Comparison of ENCODE assay signal across 17 cellular contexts in the genomic region with DNA sequence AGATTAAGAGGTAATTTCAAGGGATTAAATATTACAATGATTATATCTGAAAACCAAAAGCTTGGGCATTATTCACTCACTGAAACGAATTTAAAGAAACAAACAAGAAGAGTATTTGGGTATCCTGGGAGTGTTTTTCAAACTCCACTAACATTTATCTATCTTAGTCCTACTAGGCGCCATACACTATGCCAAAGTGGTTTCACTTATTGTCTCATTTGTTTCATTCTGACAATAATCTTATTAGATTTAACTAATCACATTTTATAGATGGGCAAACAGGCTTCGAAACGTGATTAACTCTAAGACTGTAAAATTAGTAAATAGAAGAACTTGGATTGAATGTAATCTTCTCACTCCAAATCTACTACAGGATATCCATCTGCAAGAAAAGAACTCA. TPM values are rescaled to one million over a fixed set of nuclear protein-coding genes. Genes with fewer than 3 reads are reported as not detected.
A peak's percentile ranks its signal among the peaks of the same experiment; 100 is the strongest.
DNase-seq lines count a peak whose midpoint lies in the region; ATAC-seq and TF ChIP-seq lines count a peak whose summit lies in the region.
"Had no signal": no experiment of that assay in that cellular context is flagged by ENCODE, and none has a peak within 500 bp of the region (broad histone marks: within the 10 kb centered on the region; RNA-seq: fewer than 3 reads in every experiment).

No MANE protein-coding gene starts in this region.

- CTCF ChIA-PET in CD8-positive, alpha-beta memory T cell (lab: Charles Lee): no interaction called here
- CTCF ChIA-PET in activated CD4-positive, alpha-beta memory T cell treated with anti-CD3 and anti-CD28 coated beads, Interleukin-2, amount 10 ng/mL, durations not matched to agents 7 days and 5 days (lab: Charles Lee): interaction anchor here (1.7 kb wide), 1 partner anchor 452 kb away, joined by 3 read pairs; no protein-coding TSS in a partner anchor

- H3K27me3 ChIP-seq in CD4-positive, CD25-positive, alpha-beta regulatory T cell (ENCODE audit: control insufficient read depth, insufficient read depth, low read length): no peaks in the 10 kb centered on the region
- no peaks in the 10 kb centered on the region for H3K27me3 ChIP-seq in CD8-positive, alpha-beta memory T cell (ENCODE audit: insufficient read depth, low read length, poor library complexity, severe bottlenecking)

- peak overlapping the region; percentile 9 to 77 (median 56) for H3K4me3 Mint-ChIP-seq in CD4-positive, CD25-positive, alpha-beta regulatory T cell
- H3K4me3 Mint-ChIP-seq in CD8-positive, alpha-beta memory T cell: peak overlapping the region in 3 of 7 donors; percentile 17 to 52 (median 28)
- H3K4me3 Mint-ChIP-seq in activated CD4-positive, alpha-beta memory T cell treated with anti-CD3 and anti-CD28 coated beads, Interleukin-2, amount 10 ng/mL, durations not matched to agents 7 days and 5 days: peak overlapping the region; percentile 5
- peak overlapping the region in 1 of 5 donors; percentile 42 for H3K4me3 Mint-ChIP-seq in immature natural killer cell
- H3K4me3 Mint-ChIP-seq: HFFc6 had no signal

- no peak for DNase-seq in CD4-positive, CD25-positive, alpha-beta regulatory T cell
- DNase-seq in CD8-positive, alpha-beta memory T cell: no peak
- DNase-seq in activated CD4-positive, alpha-beta memory T cell treated with anti-CD3 and anti-CD28 coated beads, Interleukin-2, amount 10 ng/mL, durations not matched to agents 7 days and 5 days: no peak
- DNase-seq in immature natural killer cell: no peak
- no peak for DNase-seq in head of caudate nucleus
- DNase-seq in GM13976 (ENCODE audit: low spot score): no peak
- no peak for DNase-seq in islet precursor cell
- DNase-seq: amygdala; DMS79 treated with DMSO at 0.1 percent for 48 hours; foreskin melanocyte; HFFc6; IMR-90; PC-9; stimulated activated CD4-positive, alpha-beta T cell treated with anti-CD3 and anti-CD28 coated beads, Interleukin-12 subunit alpha, Interleukin-12 subunit beta, amount 100 ng/mL, for 4 hours; stimulated activated naive CD4-positive, alpha-beta T cell treated with Interleukin-2 at 50 U/mL for 16 hours had no signal

- in situ Hi-C loops in GM13976 (cut with MboI; ENCODE audit: low sequenced_read_pairs, unreplicated experiment): no loop called here

- POLR2A ChIA-PET in CD8-positive, alpha-beta memory T cell (lab: Charles Lee): no interaction called here
- POLR2A ChIA-PET in activated CD4-positive, alpha-beta memory T cell treated with anti-CD3 and anti-CD28 coated beads, Interleukin-2, amount 10 ng/mL, durations not matched to agents 7 days and 5 days (lab: Charles Lee): interaction anchor here (1.6 kb wide), 1 partner anchor 29 kb away, joined by 5 read pairs; no protein-coding TSS in a partner anchor

- no peaks in the 10 kb centered on the region for H3K36me3 ChIP-seq in CD4-positive, CD25-positive, alpha-beta regulatory T cell (ENCODE audit: control insufficient read depth, insufficient read depth, low read length)
- peaks cover 3% of the 10 kb centered on the region for H3K36me3 ChIP-seq in CD8-positive, alpha-beta memory T cell (ENCODE audit: insufficient read depth, low read length)

- peak overlapping the region; percentile 87 to 99 (median 92) for H3K27ac Mint-ChIP-seq in CD4-positive, CD25-positive, alpha-beta regulatory T cell
- peak overlapping the region; percentile 11 to 97 (median 89) for H3K27ac Mint-ChIP-seq in CD8-positive, alpha-beta memory T cell
- H3K27ac Mint-ChIP-seq in activated CD4-positive, alpha-beta memory T cell treated with anti-CD3 and anti-CD28 coated beads, Interleukin-2, amount 10 ng/mL, durations not matched to agents 7 days and 5 days: peak overlapping the region; percentile 97
- peak overlapping the region; percentile 56 to 92 (median 81) for H3K27ac Mint-ChIP-seq in immature natural killer cell
- H3K27ac Mint-ChIP-seq: HFFc6 had no signal

- H3K4me1 Mint-ChIP-seq in CD4-positive, CD25-positive, alpha-beta regulatory T cell: peaks cover 46 to 81% (median 61%) of the 10 kb centered on the region in 4 donors
- peaks cover 62 to 84% (median 78%) of the 10 kb centered on the region in 3 donors for H3K4me1 Mint-ChIP-seq in CD8-positive, alpha-beta memory T cell
- H3K4me1 Mint-ChIP-seq in activated CD4-positive, alpha-beta memory T cell treated with anti-CD3 and anti-CD28 coated beads, Interleukin-2, amount 10 ng/mL, durations not matched to agents 7 days and 5 days: peaks cover 63% of the 10 kb centered on the region
- peaks cover 63 to 82% of the 10 kb centered on the region in 2 donors for H3K4me1 Mint-ChIP-seq in immature natural killer cell

- no peaks in the 10 kb centered on the region for H3K27me3 Mint-ChIP-seq in CD4-positive, CD25-positive, alpha-beta regulatory T cell
- H3K27me3 Mint-ChIP-seq in CD8-positive, alpha-beta memory T cell: no peaks in the 10 kb centered on the region
- no peaks in the 10 kb centered on the region for H3K27me3 Mint-ChIP-seq in activated CD4-positive, alpha-beta memory T cell treated with anti-CD3 and anti-CD28 coated beads, Interleukin-2, amount 10 ng/mL, durations not matched to agents 7 days and 5 days
- peaks cover 0 to 2% (median 0%) of the 10 kb centered on the region in 3 donors for H3K27me3 Mint-ChIP-seq in immature natural killer cell (ENCODE audit: low read depth in 3 of 3)
- H3K27me3 Mint-ChIP-seq: progenitor cell of endocrine pancreas had no signal

- no peak for ATAC-seq in CD4-positive, CD25-positive, alpha-beta regulatory T cell (ENCODE audit: low read depth in 2 of 2)
- ATAC-seq in HG02588 (IDR thresholded peaks at IDR 0.05; ENCODE audit: unreplicated experiment): no peak

- peaks cover 3% of the 10 kb centered on the region for H3K36me3 Mint-ChIP-seq in CD4-positive, CD25-positive, alpha-beta regulatory T cell
- peaks cover 0 to 14% (median 8%) of the 10 kb centered on the region in 3 donors for H3K36me3 Mint-ChIP-seq in CD8-positive, alpha-beta memory T cell
- peaks cover 24% of the 10 kb centered on the region for H3K36me3 Mint-ChIP-seq in activated CD4-positive, alpha-beta memory T cell treated with anti-CD3 and anti-CD28 coated beads, Interleukin-2, amount 10 ng/mL, durations not matched to agents 7 days and 5 days (ENCODE audit: low read depth)
- peaks cover 0 to 4% (median 0%) of the 10 kb centered on the region in 3 donors for H3K36me3 Mint-ChIP-seq in immature natural killer cell

- intact Hi-C loops in head of caudate nucleus (cut with DNase I): no loop called here

- peak overlapping the region; percentile 75 for H3K27ac ChIP-seq in CD4-positive, CD25-positive, alpha-beta regulatory T cell (ENCODE audit: insufficient read depth, low read length, poor library complexity, severe bottlenecking)
- no peak overlapping the region for H3K27ac ChIP-seq in CD8-positive, alpha-beta memory T cell (ENCODE audit: low read depth, low read length)
- H3K27ac ChIP-seq: PC-9 had no signal

- H3K9me3 ChIP-seq in CD4-positive, CD25-positive, alpha-beta regulatory T cell (ENCODE audit: control insufficient read depth in 2 of 2, low read length in 2 of 2): no peaks in the 10 kb centered on the region
- H3K9me3 ChIP-seq in CD8-positive, alpha-beta memory T cell (ENCODE audit: low read length): no peaks in the 10 kb centered on the region

- H3K9me3 Mint-ChIP-seq in CD4-positive, CD25-positive, alpha-beta regulatory T cell: no peaks in the 10 kb centered on the region
- H3K9me3 Mint-ChIP-seq in CD8-positive, alpha-beta memory T cell: no peaks in the 10 kb centered on the region
- H3K9me3 Mint-ChIP-seq in activated CD4-positive, alpha-beta memory T cell treated with anti-CD3 and anti-CD28 coated beads, Interleukin-2, amount 10 ng/mL, durations not matched to agents 7 days and 5 days: no peaks in the 10 kb centered on the region
- H3K9me3 Mint-ChIP-seq in immature natural killer cell: no peaks in the 10 kb centered on the region
- H3K9me3 Mint-ChIP-seq: HFFc6 had no signal

- peak overlapping the region; percentile 53 for H3K4me3 ChIP-seq in CD4-positive, CD25-positive, alpha-beta regulatory T cell (ENCODE audit: low read depth, low read length)
- H3K4me3 ChIP-seq in CD8-positive, alpha-beta memory T cell (ENCODE audit: low read length): no peak overlapping the region
- H3K4me3 ChIP-seq: PC-9 had no signal

- peaks cover 65% of the 10 kb centered on the region for H3K4me1 ChIP-seq in CD4-positive, CD25-positive, alpha-beta regulatory T cell (ENCODE audit: control insufficient read depth, insufficient read depth, low read length, poor library complexity, severe bottlenecking)
- peaks cover 56% of the 10 kb centered on the region for H3K4me1 ChIP-seq in CD8-positive, alpha-beta memory T cell (ENCODE audit: insufficient read depth, low read length)

- no peak for TF ChIP-seq CTCF in GM13976 (IDR thresholded peaks at IDR 0.05; ENCODE audit: borderline replicate concordance, control extremely low read depth, extremely low read depth, insufficient read depth, missing control alignments)

RNA-seq across cellular contexts. Expression of gene ASH1L, which starts 25.4 kb away (rescaled TPM):
- total RNA-seq in CD4-positive, CD25-positive, alpha-beta regulatory T cell: 97.8 TPM
- 10 to 100 TPM; 14.1 to 16.8 (median 15.1) TPM for polyA plus RNA-seq in CD4-positive, CD25-positive, alpha-beta regulatory T cell
- total RNA-seq in CD8-positive, alpha-beta memory T cell: 10 to 100 TPM; 29.7 to 30.5 TPM
- 25.7 TPM for polyA plus RNA-seq in CD8-positive, alpha-beta memory T cell
- 10 to 100 TPM; 35.9 to 42.0 TPM for total RNA-seq in activated CD4-positive, alpha-beta memory T cell treated with anti-CD3 and anti-CD28 coated beads, Interleukin-2, amount 10 ng/mL, durations not matched to agents 7 days and 5 days
- 10 to 100 TPM in 1 of 3 donors, 1 to 10 TPM in 2; 3.8 to 27.0 (median 6.0) TPM for polyA plus RNA-seq in immature natural killer cell
